In genomic region chr6:160662842-160663241, GRCh38 we compare ENCODE assay signal across 7 cellular contexts. TPM values are rescaled to one million over a fixed set of nuclear protein-coding genes. Genes with fewer than 3 reads are reported as not detected.
"Had no signal": no experiment of that assay in that cellular context is flagged by ENCODE, and none has a peak within 500 bp of the region (broad histone marks: within the 10 kb centered on the region; RNA-seq: fewer than 3 reads in every experiment).

No MANE protein-coding gene starts in this region.

- H3K4me3 ChIP-seq: HAP-1 had no signal

- DNase-seq: GOT3, H7 had no signal

- H3K4me1 ChIP-seq: HAP-1 had no signal

- H3K9me3 ChIP-seq: HAP-1 had no signal

- FAIRE-seq: HTR-8/SVneo had no signal

- H3K36me3 ChIP-seq: HAP-1 had no signal

RNA-seq across cellular contexts. Expression of gene LPA, which starts 1.2 kb away (rescaled TPM):
- total RNA-seq: H4, H7, HT-29 had no signal
- polyA plus RNA-seq: IgD-negative memory B cell had no signal

RNA-seq across cellular contexts. Expression of gene PLG, which starts 39.2 kb away (rescaled TPM):
- total RNA-seq: H4, H7, HT-29 had no signal
- polyA plus RNA-seq: IgD-negative memory B cell had no signal
